In the genomic region with DNA sequence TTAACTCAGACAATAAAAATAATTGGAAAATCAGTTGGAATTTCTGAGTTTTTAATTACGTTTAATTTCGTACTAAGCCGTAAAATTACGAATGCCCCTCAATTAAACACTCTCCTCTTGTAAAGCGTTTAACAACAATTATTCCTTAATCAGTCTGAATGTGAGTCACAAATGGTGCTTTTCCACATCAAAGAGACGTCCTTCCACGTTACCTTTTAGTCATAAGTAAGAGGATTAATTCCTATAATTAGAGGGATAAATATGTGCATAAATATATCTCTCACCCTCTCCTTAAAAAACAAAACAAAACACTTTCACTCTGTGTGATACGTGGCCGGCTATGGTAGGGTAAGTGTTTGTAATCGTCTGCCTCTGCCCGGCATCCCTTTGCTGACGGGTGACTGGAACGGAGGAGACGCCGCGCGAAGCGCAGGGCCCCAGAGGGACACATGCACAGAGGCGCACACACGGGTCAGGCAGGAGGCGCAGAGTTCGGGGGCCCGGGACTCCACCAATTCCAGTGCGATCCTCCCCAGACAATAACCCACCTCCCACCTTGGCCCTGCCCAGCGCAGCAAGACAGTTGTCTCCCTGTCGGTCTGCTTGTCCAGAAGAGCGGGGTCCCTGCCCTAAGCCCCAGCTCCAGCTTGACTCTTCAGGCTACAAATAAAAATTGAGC, we compare ENCODE assay signal across 1 cellular context.
A peak's percentile ranks its signal among the peaks of the same experiment; 100 is the strongest.
TF ChIP-seq lines count a peak whose summit lies in the region.

No MANE protein-coding gene starts in this region.

TF ChIP-seq in HEK293, 187 proteins besides CTCF, POLR2A, EP300 and RAD21 (continued from another document and continues in another):
- TF ChIP-seq, protein P1, sequence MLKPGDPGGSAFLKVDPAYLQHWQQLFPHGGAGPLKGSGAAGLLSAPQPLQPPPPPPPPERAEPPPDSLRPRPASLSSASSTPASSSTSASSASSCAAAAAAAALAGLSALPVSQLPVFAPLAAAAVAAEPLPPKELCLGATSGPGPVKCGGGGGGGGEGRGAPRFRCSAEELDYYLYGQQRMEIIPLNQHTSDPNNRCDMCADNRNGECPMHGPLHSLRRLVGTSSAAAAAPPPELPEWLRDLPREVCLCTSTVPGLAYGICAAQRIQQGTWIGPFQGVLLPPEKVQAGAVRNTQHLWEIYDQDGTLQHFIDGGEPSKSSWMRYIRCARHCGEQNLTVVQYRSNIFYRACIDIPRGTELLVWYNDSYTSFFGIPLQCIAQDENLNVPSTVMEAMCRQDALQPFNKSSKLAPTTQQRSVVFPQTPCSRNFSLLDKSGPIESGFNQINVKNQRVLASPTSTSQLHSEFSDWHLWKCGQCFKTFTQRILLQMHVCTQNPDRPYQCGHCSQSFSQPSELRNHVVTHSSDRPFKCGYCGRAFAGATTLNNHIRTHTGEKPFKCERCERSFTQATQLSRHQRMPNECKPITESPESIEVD (tag by site-specific recombination; IDR thresholded peaks at IDR 0.05): no peak
- TF ChIP-seq ZNF274 (IDR thresholded peaks at IDR 0.05; ENCODE audit: low read length): no peak
- no peak for TF ChIP-seq ZNF274 (tag by site-specific recombination; IDR thresholded peaks at IDR 0.05; ENCODE audit: borderline replicate concordance)
- no peak for TF ChIP-seq ZNF514 (tag by site-specific recombination; IDR thresholded peaks at IDR 0.05)
- TF ChIP-seq KLF10 (tag by site-specific recombination; IDR thresholded peaks at IDR 0.05): no peak
- no peak for TF ChIP-seq ZNF433 (tag by site-specific recombination; IDR thresholded peaks at IDR 0.05; ENCODE audit: low read depth)
- TF ChIP-seq ZNF10 (tag by site-specific recombination; IDR thresholded peaks at IDR 0.05): no peak
- TF ChIP-seq, protein P2, sequence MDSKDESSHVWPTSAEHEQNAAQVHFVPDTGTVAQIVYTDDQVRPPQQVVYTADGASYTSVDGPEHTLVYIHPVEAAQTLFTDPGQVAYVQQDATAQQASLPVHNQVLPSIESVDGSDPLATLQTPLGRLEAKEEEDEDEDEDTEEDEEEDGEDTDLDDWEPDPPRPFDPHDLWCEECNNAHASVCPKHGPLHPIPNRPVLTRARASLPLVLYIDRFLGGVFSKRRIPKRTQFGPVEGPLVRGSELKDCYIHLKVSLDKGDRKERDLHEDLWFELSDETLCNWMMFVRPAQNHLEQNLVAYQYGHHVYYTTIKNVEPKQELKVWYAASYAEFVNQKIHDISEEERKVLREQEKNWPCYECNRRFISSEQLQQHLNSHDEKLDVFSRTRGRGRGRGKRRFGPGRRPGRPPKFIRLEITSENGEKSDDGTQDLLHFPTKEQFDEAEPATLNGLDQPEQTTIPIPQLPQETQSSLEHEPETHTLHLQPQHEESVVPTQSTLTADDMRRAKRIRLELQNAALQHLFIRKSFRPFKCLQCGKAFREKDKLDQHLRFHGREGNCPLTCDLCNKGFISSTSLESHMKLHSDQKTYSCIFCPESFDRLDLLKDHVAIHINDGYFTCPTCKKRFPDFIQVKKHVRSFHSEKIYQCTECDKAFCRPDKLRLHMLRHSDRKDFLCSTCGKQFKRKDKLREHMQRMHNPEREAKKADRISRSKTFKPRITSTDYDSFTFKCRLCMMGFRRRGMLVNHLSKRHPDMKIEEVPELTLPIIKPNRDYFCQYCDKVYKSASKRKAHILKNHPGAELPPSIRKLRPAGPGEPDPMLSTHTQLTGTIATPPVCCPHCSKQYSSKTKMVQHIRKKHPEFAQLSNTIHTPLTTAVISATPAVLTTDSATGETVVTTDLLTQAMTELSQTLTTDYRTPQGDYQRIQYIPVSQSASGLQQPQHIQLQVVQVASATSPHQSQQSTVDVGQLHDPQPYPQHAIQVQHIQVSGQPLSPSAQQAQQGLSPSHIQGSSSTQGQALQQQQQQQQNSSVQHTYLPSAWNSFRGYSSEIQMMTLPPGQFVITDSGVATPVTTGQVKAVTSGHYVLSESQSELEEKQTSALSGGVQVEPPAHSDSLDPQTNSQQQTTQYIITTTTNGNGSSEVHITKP (tag by site-specific recombination; IDR thresholded peaks at IDR 0.05): peak; percentile 31
- TF ChIP-seq ZNF366 (tag by site-specific recombination; conservative IDR thresholded peaks at IDR 0.05): no peak
- TF ChIP-seq ZNF629 (tag by site-specific recombination; IDR thresholded peaks at IDR 0.05): no peak
- TF ChIP-seq OSR2 (tag by site-specific recombination; IDR thresholded peaks at IDR 0.05): no peak
- TF ChIP-seq ZNF776 (tag by site-specific recombination; IDR thresholded peaks at IDR 0.05; ENCODE audit: borderline replicate concordance): no peak
- TF ChIP-seq, protein P3, sequence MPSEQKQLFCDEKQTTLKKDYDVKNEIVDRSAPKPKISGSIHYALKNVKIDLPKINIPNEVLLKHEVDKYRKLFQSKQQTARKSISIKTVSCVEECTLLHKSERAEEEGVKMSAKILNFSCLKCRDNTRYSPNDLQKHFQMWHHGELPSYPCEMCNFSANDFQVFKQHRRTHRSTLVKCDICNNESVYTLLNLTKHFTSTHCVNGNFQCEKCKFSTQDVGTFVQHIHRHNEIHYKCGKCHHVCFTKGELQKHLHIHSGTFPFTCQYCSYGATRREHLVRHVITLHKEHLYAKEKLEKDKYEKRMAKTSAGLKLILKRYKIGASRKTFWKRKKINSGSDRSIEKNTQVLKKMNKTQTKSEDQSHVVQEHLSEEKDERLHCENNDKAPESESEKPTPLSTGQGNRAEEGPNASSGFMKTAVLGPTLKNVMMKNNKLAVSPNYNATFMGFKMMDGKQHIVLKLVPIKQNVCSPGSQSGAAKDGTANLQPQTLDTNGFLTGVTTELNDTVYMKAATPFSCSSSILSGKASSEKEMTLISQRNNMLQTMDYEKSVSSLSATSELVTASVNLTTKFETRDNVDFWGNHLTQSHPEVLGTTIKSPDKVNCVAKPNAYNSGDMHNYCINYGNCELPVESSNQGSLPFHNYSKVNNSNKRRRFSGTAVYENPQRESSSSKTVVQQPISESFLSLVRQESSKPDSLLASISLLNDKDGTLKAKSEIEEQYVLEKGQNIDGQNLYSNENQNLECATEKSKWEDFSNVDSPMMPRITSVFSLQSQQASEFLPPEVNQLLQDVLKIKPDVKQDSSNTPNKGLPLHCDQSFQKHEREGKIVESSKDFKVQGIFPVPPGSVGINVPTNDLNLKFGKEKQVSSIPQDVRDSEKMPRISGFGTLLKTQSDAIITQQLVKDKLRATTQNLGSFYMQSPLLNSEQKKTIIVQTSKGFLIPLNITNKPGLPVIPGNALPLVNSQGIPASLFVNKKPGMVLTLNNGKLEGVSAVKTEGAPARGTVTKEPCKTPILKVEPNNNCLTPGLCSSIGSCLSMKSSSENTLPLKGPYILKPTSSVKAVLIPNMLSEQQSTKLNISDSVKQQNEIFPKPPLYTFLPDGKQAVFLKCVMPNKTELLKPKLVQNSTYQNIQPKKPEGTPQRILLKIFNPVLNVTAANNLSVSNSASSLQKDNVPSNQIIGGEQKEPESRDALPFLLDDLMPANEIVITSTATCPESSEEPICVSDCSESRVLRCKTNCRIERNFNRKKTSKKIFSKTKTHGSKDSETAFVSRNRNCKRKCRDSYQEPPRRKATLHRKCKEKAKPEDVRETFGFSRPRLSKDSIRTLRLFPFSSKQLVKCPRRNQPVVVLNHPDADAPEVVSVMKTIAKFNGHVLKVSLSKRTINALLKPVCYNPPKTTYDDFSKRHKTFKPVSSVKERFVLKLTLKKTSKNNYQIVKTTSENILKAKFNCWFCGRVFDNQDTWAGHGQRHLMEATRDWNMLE (tag by site-specific recombination; conservative IDR thresholded peaks at IDR 0.05; ENCODE audit: low read depth): no peak
- no peak for TF ChIP-seq ZNF76 (tag by site-specific recombination; IDR thresholded peaks at IDR 0.05; ENCODE audit: borderline replicate concordance, low read depth)
- TF ChIP-seq ZNF311 (tag by site-specific recombination; IDR thresholded peaks at IDR 0.05; ENCODE audit: borderline replicate concordance): no peak
- TF ChIP-seq ZBTB20 (tag by site-specific recombination; IDR thresholded peaks at IDR 0.05): peak; percentile 99
- TF ChIP-seq ZIC2 (tag by site-specific recombination; IDR thresholded peaks at IDR 0.05): no peak
- TF ChIP-seq ZNF843 (tag by site-specific recombination; IDR thresholded peaks at IDR 0.05): no peak
- TF ChIP-seq ZNF48 (tag by site-specific recombination; IDR thresholded peaks at IDR 0.05): no peak
- TF ChIP-seq, protein P4, sequence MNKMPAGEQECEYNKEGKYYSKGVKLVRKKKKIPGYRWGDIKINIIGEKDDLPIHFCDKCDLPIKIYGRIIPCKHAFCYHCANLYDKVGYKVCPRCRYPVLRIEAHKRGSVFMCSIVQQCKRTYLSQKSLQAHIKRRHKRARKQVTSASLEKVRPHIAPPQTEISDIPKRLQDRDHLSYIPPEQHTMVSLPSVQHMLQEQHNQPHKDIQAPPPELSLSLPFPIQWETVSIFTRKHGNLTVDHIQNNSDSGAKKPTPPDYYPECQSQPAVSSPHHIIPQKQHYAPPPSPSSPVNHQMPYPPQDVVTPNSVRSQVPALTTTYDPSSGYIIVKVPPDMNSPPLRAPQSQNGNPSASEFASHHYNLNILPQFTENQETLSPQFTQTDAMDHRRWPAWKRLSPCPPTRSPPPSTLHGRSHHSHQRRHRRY (tag by site-specific recombination; IDR thresholded peaks at IDR 0.05): no peak
- TF ChIP-seq SCRT1 (tag by site-specific recombination; IDR thresholded peaks at IDR 0.05; ENCODE audit: borderline replicate concordance): no peak
- no peak for TF ChIP-seq ZNF664 (tag by site-specific recombination; IDR thresholded peaks at IDR 0.05)
- no peak for TF ChIP-seq ZBTB8A (tag by site-specific recombination; IDR thresholded peaks at IDR 0.05)
- TF ChIP-seq, protein P5, sequence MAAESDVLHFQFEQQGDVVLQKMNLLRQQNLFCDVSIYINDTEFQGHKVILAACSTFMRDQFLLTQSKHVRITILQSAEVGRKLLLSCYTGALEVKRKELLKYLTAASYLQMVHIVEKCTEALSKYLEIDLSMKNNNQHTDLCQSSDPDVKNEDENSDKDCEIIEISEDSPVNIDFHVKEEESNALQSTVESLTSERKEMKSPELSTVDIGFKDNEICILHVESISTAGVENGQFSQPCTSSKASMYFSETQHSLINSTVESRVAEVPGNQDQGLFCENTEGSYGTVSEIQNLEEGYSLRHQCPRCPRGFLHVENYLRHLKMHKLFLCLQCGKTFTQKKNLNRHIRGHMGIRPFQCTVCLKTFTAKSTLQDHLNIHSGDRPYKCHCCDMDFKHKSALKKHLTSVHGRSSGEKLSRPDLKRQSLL (tag by site-specific recombination; IDR thresholded peaks at IDR 0.05): no peak
- TF ChIP-seq, protein P6, sequence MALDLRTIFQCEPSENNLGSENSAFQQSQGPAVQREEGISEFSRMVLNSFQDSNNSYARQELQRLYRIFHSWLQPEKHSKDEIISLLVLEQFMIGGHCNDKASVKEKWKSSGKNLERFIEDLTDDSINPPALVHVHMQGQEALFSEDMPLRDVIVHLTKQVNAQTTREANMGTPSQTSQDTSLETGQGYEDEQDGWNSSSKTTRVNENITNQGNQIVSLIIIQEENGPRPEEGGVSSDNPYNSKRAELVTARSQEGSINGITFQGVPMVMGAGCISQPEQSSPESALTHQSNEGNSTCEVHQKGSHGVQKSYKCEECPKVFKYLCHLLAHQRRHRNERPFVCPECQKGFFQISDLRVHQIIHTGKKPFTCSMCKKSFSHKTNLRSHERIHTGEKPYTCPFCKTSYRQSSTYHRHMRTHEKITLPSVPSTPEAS (tag by site-specific recombination; IDR thresholded peaks at IDR 0.05): no peak
- no peak for TF ChIP-seq MEIS1 (CRISPR knock-in tag; IDR thresholded peaks at IDR 0.05; ENCODE audit: borderline replicate concordance)
- TF ChIP-seq, protein P7, sequence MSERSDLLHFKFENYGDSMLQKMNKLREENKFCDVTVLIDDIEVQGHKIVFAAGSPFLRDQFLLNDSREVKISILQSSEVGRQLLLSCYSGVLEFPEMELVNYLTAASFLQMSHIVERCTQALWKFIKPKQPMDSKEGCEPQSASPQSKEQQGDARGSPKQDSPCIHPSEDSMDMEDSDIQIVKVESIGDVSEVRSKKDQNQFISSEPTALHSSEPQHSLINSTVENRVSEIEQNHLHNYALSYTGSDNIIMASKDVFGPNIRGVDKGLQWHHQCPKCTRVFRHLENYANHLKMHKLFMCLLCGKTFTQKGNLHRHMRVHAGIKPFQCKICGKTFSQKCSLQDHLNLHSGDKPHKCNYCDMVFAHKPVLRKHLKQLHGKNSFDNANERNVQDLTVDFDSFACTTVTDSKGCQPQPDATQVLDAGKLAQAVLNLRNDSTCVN (tag by site-specific recombination; optimal IDR thresholded peaks at IDR 0.05): peak; percentile 35
- TF ChIP-seq ZNF670 (tag by site-specific recombination; IDR thresholded peaks at IDR 0.05; ENCODE audit: low read depth): no peak
- TF ChIP-seq, protein P8, sequence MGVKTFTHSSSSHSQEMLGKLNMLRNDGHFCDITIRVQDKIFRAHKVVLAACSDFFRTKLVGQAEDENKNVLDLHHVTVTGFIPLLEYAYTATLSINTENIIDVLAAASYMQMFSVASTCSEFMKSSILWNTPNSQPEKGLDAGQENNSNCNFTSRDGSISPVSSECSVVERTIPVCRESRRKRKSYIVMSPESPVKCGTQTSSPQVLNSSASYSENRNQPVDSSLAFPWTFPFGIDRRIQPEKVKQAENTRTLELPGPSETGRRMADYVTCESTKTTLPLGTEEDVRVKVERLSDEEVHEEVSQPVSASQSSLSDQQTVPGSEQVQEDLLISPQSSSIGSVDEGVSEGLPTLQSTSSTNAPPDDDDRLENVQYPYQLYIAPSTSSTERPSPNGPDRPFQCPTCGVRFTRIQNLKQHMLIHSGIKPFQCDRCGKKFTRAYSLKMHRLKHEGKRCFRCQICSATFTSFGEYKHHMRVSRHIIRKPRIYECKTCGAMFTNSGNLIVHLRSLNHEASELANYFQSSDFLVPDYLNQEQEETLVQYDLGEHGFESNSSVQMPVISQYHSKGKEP (tag by site-specific recombination; IDR thresholded peaks at IDR 0.05): no peak
- TF ChIP-seq SP3 (tag by site-specific recombination; IDR thresholded peaks at IDR 0.05): 0 out of 2 replicates have a peak, but pooled peaks have one; percentile 11
- TF ChIP-seq ZNF266 (tag by site-specific recombination; IDR thresholded peaks at IDR 0.05; ENCODE audit: low read depth): no peak
- no peak for TF ChIP-seq ZNF658 (tag by site-specific recombination; IDR thresholded peaks at IDR 0.05)
- TF ChIP-seq ZNF624 (tag by site-specific recombination; IDR thresholded peaks at IDR 0.05): no peak
- TF ChIP-seq, protein P9, sequence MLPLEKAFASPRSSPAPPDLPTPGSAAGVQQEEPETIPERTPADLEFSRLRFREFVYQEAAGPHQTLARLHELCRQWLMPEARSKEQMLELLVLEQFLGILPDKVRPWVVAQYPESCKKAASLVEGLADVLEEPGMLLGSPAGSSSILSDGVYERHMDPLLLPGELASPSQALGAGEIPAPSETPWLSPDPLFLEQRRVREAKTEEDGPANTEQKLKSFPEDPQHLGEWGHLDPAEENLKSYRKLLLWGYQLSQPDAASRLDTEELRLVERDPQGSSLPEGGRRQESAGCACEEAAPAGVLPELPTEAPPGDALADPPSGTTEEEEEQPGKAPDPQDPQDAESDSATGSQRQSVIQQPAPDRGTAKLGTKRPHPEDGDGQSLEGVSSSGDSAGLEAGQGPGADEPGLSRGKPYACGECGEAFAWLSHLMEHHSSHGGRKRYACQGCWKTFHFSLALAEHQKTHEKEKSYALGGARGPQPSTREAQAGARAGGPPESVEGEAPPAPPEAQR (tag by site-specific recombination; IDR thresholded peaks at IDR 0.05): no peak
- TF ChIP-seq ZNF571 (tag by site-specific recombination; IDR thresholded peaks at IDR 0.05): no peak
